Comparison of ENCODE assay signal across 15 cellular contexts in genomic region chr4:57044279-57044678, GRCh38.
DNase-seq lines count a peak whose midpoint lies in the region; ATAC-seq and TF ChIP-seq lines count a peak whose summit lies in the region.
"Had no signal": no experiment of that assay in that cellular context is flagged by ENCODE, and none has a peak within 500 bp of the region (broad histone marks: within the 10 kb centered on the region; RNA-seq: fewer than 3 reads in every experiment).

No MANE protein-coding gene starts in this region.

- TF ChIP-seq CTCF in left ventricle myocardium inferior (IDR thresholded peaks at IDR 0.05; ENCODE audit: borderline replicate concordance) (no peak), osteoblast (IDR thresholded peaks at IDR 0.05; ENCODE audit: extremely low read depth, low read depth, low read length) (no peak), uterus (IDR thresholded peaks at IDR 0.05) (no peak), WERI-Rb-1 (IDR thresholded peaks at IDR 0.05; ENCODE audit: low read depth, low read length) (no peak)

- H3K9me3 ChIP-seq in left ventricle myocardium inferior (replicated peaks) (peaks cover 3% of the 10 kb centered on the region), osteoblast (ENCODE audit: low read depth, low read length) (no peaks in the 10 kb centered on the region), uterus (no peaks in the 10 kb centered on the region), WERI-Rb-1 (ENCODE audit: severe bottlenecking) (no peaks in the 10 kb centered on the region)

- ATAC-seq in left cardiac atrium, result no peak
- ATAC-seq: activated CD8-positive, alpha-beta memory T cell treated with anti-CD3 and anti-CD28 coated beads, Interleukin-2, amount 10 ng/mL, durations not matched to agents 7 days and 5 days; naive thymus-derived CD4-positive, alpha-beta T cell; PC-3 had no signal

- H3K4me1 ChIP-seq in left ventricle myocardium inferior (peaks cover 100% of the 10 kb centered on the region), osteoblast (ENCODE audit: insufficient read depth, low read length) (peaks cover 60% of the 10 kb centered on the region), uterus (peaks cover 0 to 13% of the 10 kb centered on the region in 2 donors)

- intact Hi-C loops in left ventricle myocardium inferior (cut with micrococcal nuclease) (no loop called here), left cardiac atrium (cut with DNase I) (loop anchor here (5.0 to 10.0 kb wide), 2 partner anchors 61 to 68 kb away; partner anchors contain the start of gene IGFBP7 (in 1 of the 2)), uterus (cut with DNase I; ENCODE audit: low total_unique reads) (no loop called here)

- H3K36me3 ChIP-seq in left ventricle myocardium inferior, result peaks cover 21% of the 10 kb centered on the region
- H3K36me3 ChIP-seq in osteoblast (ENCODE audit: insufficient read depth, low read length), result peaks cover 28% of the 10 kb centered on the region
- H3K36me3 ChIP-seq in uterus, result no peaks in the 10 kb centered on the region
- no peaks in the 10 kb centered on the region for H3K36me3 ChIP-seq in WERI-Rb-1

- no peaks in the 10 kb centered on the region for H3K27me3 ChIP-seq in left ventricle myocardium inferior (ENCODE audit: low read depth)
- no peaks in the 10 kb centered on the region for H3K27me3 ChIP-seq in osteoblast (ENCODE audit: insufficient read depth, low read length)
- no peaks in the 10 kb centered on the region for H3K27me3 ChIP-seq in uterus
- H3K27me3 ChIP-seq in WERI-Rb-1 (ENCODE audit: insufficient read depth, low read depth, severe bottlenecking), result no peaks in the 10 kb centered on the region

- peak overlapping the region; percentile 8 for H3K4me2 ChIP-seq in osteoblast (ENCODE audit: insufficient read depth, low read length)

- peak overlapping the region; percentile 9 for H3K4me3 ChIP-seq in left ventricle myocardium inferior
- H3K4me3 ChIP-seq in osteoblast (ENCODE audit: insufficient read depth, low read length), result no peak overlapping the region
- no peak overlapping the region for H3K4me3 ChIP-seq in uterus
- H3K4me3 ChIP-seq in WERI-Rb-1 (ENCODE audit: low read depth, low read length), result no peak overlapping the region

- H3K27ac ChIP-seq in left ventricle myocardium inferior (replicated peaks) (peak overlapping the region; percentile 86), osteoblast (ENCODE audit: low read depth, low read length) (peak overlapping the region; percentile 90), uterus (peak overlapping the region; percentile 73 to 76), WERI-Rb-1 (no peak overlapping the region)

- no peak for TF ChIP-seq POLR2A in uterus (IDR thresholded peaks at IDR 0.05)

- no peaks in the 10 kb centered on the region for H4K20me1 ChIP-seq in osteoblast (ENCODE audit: insufficient read depth, low read length)

- H3K79me2 ChIP-seq in osteoblast (ENCODE audit: insufficient read depth, low read length), result peaks cover 66% of the 10 kb centered on the region

- no peak overlapping the region for H2AFZ ChIP-seq in osteoblast (ENCODE audit: low read length)

- no peak for DNase-seq in left ventricle myocardium inferior
- no peak for DNase-seq in left cardiac atrium
- DNase-seq in epidermal melanocyte (ENCODE audit: insufficient read length, low spot score), result peak; percentile 56
- no peak for DNase-seq in osteoblast (ENCODE audit: insufficient read length, low spot score, missing footprints)
- DNase-seq in uterus, result no peak
- DNase-seq in stimulated activated CD4-positive, alpha-beta T cell treated with anti-CD3 and anti-CD28 coated beads, Interleukin-12 subunit alpha, Interleukin-12 subunit beta, amount 100 ng/mL, for 4 hours, result no peak
- DNase-seq in HUDEP-2 (lab: John Stamatoyannopoulos, UW; ENCODE audit: unreplicated experiment in 76 of 76), result no peak
- DNase-seq in WERI-Rb-1, result no peak
- DNase-seq: ACHN; activated CD8-positive, alpha-beta memory T cell treated with anti-CD3 and anti-CD28 coated beads, Interleukin-2, amount 10 ng/mL, durations not matched to agents 7 days and 5 days; DMS79 treated with DMSO at 0.1 percent for 48 hours; effector memory CD4-positive, alpha-beta T cell; naive thymus-derived CD4-positive, alpha-beta T cell; stimulated activated CD4-positive, alpha-beta T cell treated with anti-CD3 and anti-CD28 coated beads, Interleukin-2, amount 100 ng/mL, for 24 hours had no signal

Comparison
In these comparisons a context has a peak if more than half of its experiments do, and no peak if none do; other contexts are left out.
1. intact Hi-C loops: an anchor here in left cardiac atrium (5.0 to 10.0 kb wide); none called in left ventricle myocardium inferior and uterus.